8 cellular contexts compared by ENCODE assay signal in the genomic region with DNA sequence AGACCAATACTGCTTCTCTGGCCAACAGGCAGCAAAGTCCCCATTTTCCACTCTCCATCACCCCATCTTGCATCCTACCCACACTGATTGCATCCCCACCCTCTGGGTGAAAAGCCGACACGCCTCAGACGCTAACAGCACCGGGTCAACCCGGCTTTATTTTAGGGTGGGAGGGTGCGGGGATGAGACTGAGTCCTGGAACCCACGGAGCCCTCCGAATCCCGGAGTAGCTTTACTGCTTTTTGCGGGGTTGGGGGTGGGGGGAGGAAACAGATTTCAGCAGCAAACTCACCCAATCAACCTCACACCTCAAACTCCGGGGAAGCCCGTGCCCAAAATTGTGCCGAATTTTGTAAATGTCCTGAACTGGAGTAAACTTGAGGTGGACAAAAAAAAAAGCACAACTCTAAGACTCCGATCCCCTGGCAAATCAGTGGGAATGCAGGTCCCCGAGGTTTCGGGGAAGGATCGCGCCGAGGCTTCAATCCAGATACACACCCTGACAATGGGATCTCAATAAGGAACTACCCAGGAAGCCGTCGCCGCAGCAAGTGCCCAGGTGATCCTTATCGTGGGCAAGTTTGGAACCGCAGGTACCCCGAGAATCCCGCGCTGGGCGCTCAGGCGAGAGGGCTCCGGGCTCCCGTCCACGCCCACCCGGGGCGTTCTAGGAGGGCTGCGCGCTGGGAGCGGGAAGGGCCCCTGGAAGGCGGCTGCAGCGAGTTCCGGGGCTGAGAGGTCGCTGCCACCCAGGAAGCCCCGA. TPM values are rescaled to one million over a fixed set of nuclear protein-coding genes. Genes with fewer than 3 reads are reported as not detected.
DNase-seq lines count a peak whose midpoint lies in the region; ATAC-seq and TF ChIP-seq lines count a peak whose summit lies in the region.

No MANE protein-coding gene starts in this region.

- H3K9me3 Mint-ChIP-seq in memory B cell = no peaks in the 10 kb centered on the region

- peaks cover 9% of the 10 kb centered on the region for H3K79me2 ChIP-seq in mammary epithelial cell (ENCODE audit: insufficient read depth, low read length)

- in situ Hi-C loops in mammary epithelial cell (cut with MboI; ENCODE audit: low sequenced_read_pairs in 2 of 2) = no loop called here

- no TSS peak for BruUV-seq in mammary epithelial cell (replicated peaks; lab: Mats Ljungman, UMichigan)

- H3K27ac Mint-ChIP-seq in memory B cell = no peak overlapping the region

- DNase-seq in NCI-H69 (lab: John Stamatoyannopoulos, UW) = peak; percentile 47
- DNase-seq in mammary epithelial cell = no peak
- no peak for DNase-seq in memory B cell (ENCODE audit: low spot score in 2 of 2)
- DNase-seq in ureter (ENCODE audit: low spot score) = peak; percentile 49
- no peak for DNase-seq in MV-4-11 (lab: John Stamatoyannopoulos, UW)
- no peak for DNase-seq in putamen (ENCODE audit: low spot score)

- ATAC-seq in GM18519 (IDR thresholded peaks at IDR 0.05; ENCODE audit: low FRiP score, unreplicated experiment) (peak; percentile 4), memory B cell (ENCODE audit: low read depth) (no peak), GM21515 (IDR thresholded peaks at IDR 0.05; ENCODE audit: unreplicated experiment) (no peak)

- H3K4me3 ChIP-seq in mammary epithelial cell (replicated peaks in 1 of 3; ENCODE audit: insufficient read depth in 1 of 3, low read depth in 2 of 3, low read length in 3 of 3) = peak overlapping the region; percentile 57 to 84 (median 75)

- no peaks in the 10 kb centered on the region for H3K4me1 ChIP-seq in mammary epithelial cell (ENCODE audit: insufficient read depth, low read length)

- H3K36me3 ChIP-seq in mammary epithelial cell (ENCODE audit: insufficient read depth, low read length) = no peaks in the 10 kb centered on the region

- no peaks in the 10 kb centered on the region for H3K27me3 ChIP-seq in mammary epithelial cell (ENCODE audit: insufficient read depth, low read length)

- peaks cover 7% of the 10 kb centered on the region for H3K4me1 Mint-ChIP-seq in memory B cell

- H3K36me3 Mint-ChIP-seq in memory B cell = no peaks in the 10 kb centered on the region

- H3K27me3 Mint-ChIP-seq in memory B cell = no peaks in the 10 kb centered on the region

- no peaks in the 10 kb centered on the region for H4K20me1 ChIP-seq in mammary epithelial cell (ENCODE audit: insufficient read depth, low read length)

- peak overlapping the region; percentile 48 for H3K27ac ChIP-seq in mammary epithelial cell (ENCODE audit: insufficient read depth, low read depth, low read length)

- H3K9me3 ChIP-seq in mammary epithelial cell (replicated peaks; ENCODE audit: insufficient read depth, low read length) = no peaks in the 10 kb centered on the region

- peak overlapping the region; percentile 87 for H3K4me3 Mint-ChIP-seq in memory B cell

- peak overlapping the region; percentile 61 for H3K9ac ChIP-seq in mammary epithelial cell (ENCODE audit: insufficient read depth, low read length)

- dilution Hi-C loops in mammary epithelial cell (cut with HindIII; ENCODE audit: low sequenced_read_pairs) = no loop called here

- CTCF ChIA-PET in mammary epithelial cell (lab: Charles Lee; ENCODE audit: low non-redundant PET) = interaction anchor here (0.7 kb wide), 2 partner anchors 176 to 259 kb away, joined by 3 to 4 read pairs; no protein-coding TSS in a partner anchor

- intact Hi-C loops in mammary epithelial cell (cut with micrococcal nuclease) = loop anchor here (5.0 kb wide), 1 partner anchor 76 kb away; no protein-coding TSS in a partner anchor

- peak overlapping the region; percentile 97 for H3K4me2 ChIP-seq in mammary epithelial cell (ENCODE audit: insufficient read depth, low read depth, low read length)

- WGBS in mammary epithelial cell (ENCODE audit: low coverage, missing lambda C conversion rate) = 4% methylated on average over 30 of the region's 42 CpGs

- peak overlapping the region; percentile 96 for H2AFZ ChIP-seq in mammary epithelial cell (ENCODE audit: low read depth, low read length)

- no peak for TF ChIP-seq CTCF in mammary epithelial cell (conservative IDR thresholded peaks at IDR 0.05 in 1 of 2, IDR thresholded peaks at IDR 0.05 in 1 of 2; ENCODE audit: extremely low read depth in 1 of 2, insufficient read depth in 1 of 2, low read depth in 1 of 2, low read length in 2 of 2)

RNA-seq across cellular contexts. Expression of a gene that starts 1.1 kb away (rescaled TPM):
- total RNA-seq in mammary epithelial cell (10 to 100 TPM in 1 of 2 donors, 1 to 10 TPM in 1; 8.8 to 11.7 TPM), ureter (13.8 TPM)
- 4.4 TPM for polyA plus RNA-seq in mammary epithelial cell
- polyA minus RNA-seq in mammary epithelial cell = 2.3 TPM

Comparison
In these comparisons a context has a peak if more than half of its experiments do, and no peak if none do; other contexts are left out.
1. DNase-seq: peak in NCI-H69 (single experiment) and ureter (single experiment); none in mammary epithelial cell (single experiment), memory B cell (0 of 2), MV-4-11 (single experiment) and putamen (single experiment).